Comparison of ENCODE assay signal across 17 cellular contexts in genomic region chr13:64480206-64480605, GRCh38.
DNase-seq lines count a peak whose midpoint lies in the region; ATAC-seq, FAIRE-seq and TF ChIP-seq lines count a peak whose summit lies in the region.
"Had no signal": no experiment of that assay in that cellular context is flagged by ENCODE, and none has a peak within 500 bp of the region (broad histone marks: within the 10 kb centered on the region; RNA-seq: fewer than 3 reads in every experiment).

No MANE protein-coding gene starts in this region.

- H3K9me2 ChIP-seq in Loucy (replicated peaks; ENCODE audit: low read depth, low read length) (no peaks in the 10 kb centered on the region), neural cell (ENCODE audit: insufficient read depth, low read length) (no peaks in the 10 kb centered on the region)

- intact Hi-C loops in kidney (cut with DNase I) = no loop called here

- H3K9ac ChIP-seq in Loucy (ENCODE audit: low read depth, low read length, poor library complexity, severe bottlenecking) (no peak overlapping the region), neural cell (ENCODE audit: low read length) (no peak overlapping the region), kidney (ENCODE audit: low read length in 2 of 2) (no peak overlapping the region)
- H3K9ac ChIP-seq: GM23248 had no signal

- H3K36me3 ChIP-seq in Loucy (ENCODE audit: insufficient read depth, low read length) = no peaks in the 10 kb centered on the region
- no peaks in the 10 kb centered on the region for H3K36me3 ChIP-seq in neural cell (ENCODE audit: insufficient read depth, low read length)
- H3K36me3 ChIP-seq in kidney (ENCODE audit: control insufficient read depth in 1 of 2, insufficient read depth in 2 of 2, low read length in 2 of 2) = no peaks in the 10 kb centered on the region

- H3K27ac ChIP-seq in neural cell (ENCODE audit: low read length) (peak overlapping the region; percentile 10), kidney (ENCODE audit: low read depth in 2 of 2, low read length in 2 of 2) (no peak overlapping the region)
- H3K27ac ChIP-seq: GM23248 had no signal

- H3F3A ChIP-seq in Loucy (ENCODE audit: low read depth) = no peaks in the 10 kb centered on the region
- H3F3A ChIP-seq in neural cell (ENCODE audit: insufficient read depth, low read length, poor library complexity, severe bottlenecking) = no peaks in the 10 kb centered on the region

- H3K4me3 ChIP-seq in Loucy (ENCODE audit: low read length, poor library complexity, severe bottlenecking) = no peak overlapping the region
- no peak overlapping the region for H3K4me3 ChIP-seq in neural cell (ENCODE audit: low read length)
- H3K4me3 ChIP-seq in kidney (ENCODE audit: low read length in 2 of 2) = no peak overlapping the region
- H3K4me3 ChIP-seq: GM23248 had no signal

- ATAC-seq in SK-N-SH treated with all-trans-retinoic acid at 6 μM for 48 hours = no peak; the same call in 2 of the 3 replicates
- ATAC-seq in HG02973 (IDR thresholded peaks at IDR 0.05; ENCODE audit: unreplicated experiment) = no peak

- TF ChIP-seq CTCF in Loucy (conservative IDR thresholded peaks at IDR 0.05; ENCODE audit: low read length) (no peak), neural cell (IDR thresholded peaks at IDR 0.05; ENCODE audit: poor library complexity, severe bottlenecking) (no peak), kidney (IDR thresholded peaks at IDR 0.05; ENCODE audit: borderline replicate concordance, extremely low read depth, insufficient read depth) (no peak)

- H2AFZ ChIP-seq in Loucy (ENCODE audit: low read length) (peak overlapping the region; percentile 57), neural cell (ENCODE audit: low read depth, low read length) (no peak overlapping the region)
- H2AFZ ChIP-seq: GM23248 had no signal

- H3K4me2 ChIP-seq in Loucy (ENCODE audit: low read depth, low read length, poor library complexity, severe bottlenecking) = no peak overlapping the region
- no peak overlapping the region for H3K4me2 ChIP-seq in neural cell (ENCODE audit: low read length)

- H3K9me3 ChIP-seq in Loucy (ENCODE audit: insufficient read depth, low read depth, low read length) (no peaks in the 10 kb centered on the region), neural cell (ENCODE audit: low read length) (no peaks in the 10 kb centered on the region), kidney (ENCODE audit: control insufficient read depth in 1 of 2, low read length in 2 of 2) (no peaks in the 10 kb centered on the region)

- H3K27me3 ChIP-seq in Loucy (ENCODE audit: insufficient read depth, low read length, poor library complexity, severe bottlenecking) = no peaks in the 10 kb centered on the region
- H3K27me3 ChIP-seq in neural cell (ENCODE audit: insufficient read depth, low read depth, low read length) = no peaks in the 10 kb centered on the region

- peak; percentile 7 for DNase-seq in DMS114 treated with DMSO at 0.1 percent for 48 hours (lab: John Stamatoyannopoulos, UW; ENCODE audit: unreplicated experiment)
- no peak for DNase-seq in kidney
- DNase-seq in dermis blood vessel endothelial cell = no peak
- no peak for DNase-seq in AG08395 (ENCODE audit: low spot score)
- DNase-seq: 8988T; C1 segment of cervical spinal cord; CD4-positive, alpha-beta T cell; DMS53; GF-D8; GM23248; H7; KG1 had no signal

- H4K20me1 ChIP-seq in Loucy (ENCODE audit: insufficient read depth, low read length, poor library complexity, severe bottlenecking) (no peaks in the 10 kb centered on the region), neural cell (ENCODE audit: insufficient read depth) (no peaks in the 10 kb centered on the region)

- H3K4me1 ChIP-seq in Loucy (ENCODE audit: insufficient read depth, low read length, poor library complexity, severe bottlenecking) (no peaks in the 10 kb centered on the region), kidney (ENCODE audit: control insufficient read depth in 1 of 2, insufficient read depth in 1 of 2, low read depth in 1 of 2, low read length in 2 of 2) (no peaks in the 10 kb centered on the region)

- peak; percentile 89 for TF ChIP-seq EP300 in neural cell (conservative IDR thresholded peaks at IDR 0.05; ENCODE audit: poor library complexity, severe bottlenecking)

- FAIRE-seq in kidney (lab: Jason Lieb, UNC) = no peak
- FAIRE-seq: D721Med had no signal

- no peak for TF ChIP-seq RAD21 in neural cell (conservative IDR thresholded peaks at IDR 0.05)

- no peaks in the 10 kb centered on the region for H3K79me2 ChIP-seq in Loucy (ENCODE audit: insufficient read depth, low read length)
- H3K79me2 ChIP-seq in neural cell (replicated peaks; ENCODE audit: insufficient read depth, low read length) = no peaks in the 10 kb centered on the region

TF ChIP-seq in SK-N-SH treated with all-trans-retinoic acid at 6 μM for 48 hours, 23 proteins besides CTCF, POLR2A, EP300 and RAD21:
- TF ChIP-seq SNAI2 (CRISPR knock-in tag; IDR thresholded peaks at IDR 0.05) (peak; percentile 24; the same call in 1 of the 2 replicates), POU6F1 (CRISPR knock-in tag; IDR thresholded peaks at IDR 0.05; ENCODE audit: borderline replicate concordance, low read depth) (no peak), TOX (CRISPR knock-in tag; IDR thresholded peaks at IDR 0.05; ENCODE audit: borderline replicate concordance) (no peak), ZFP3 (CRISPR knock-in tag; IDR thresholded peaks at IDR 0.05) (no peak), CSRNP3 (CRISPR knock-in tag; IDR thresholded peaks at IDR 0.05) (no peak), ARNTL (CRISPR knock-in tag; IDR thresholded peaks at IDR 0.05; ENCODE audit: borderline replicate concordance, low read depth) (no peak)
TF ChIP-seq in SK-N-SH treated with all-trans-retinoic acid at 6 μM for 48 hours: peak in this region for 1.

TF ChIP-seq in neural cell, 6 proteins besides CTCF, POLR2A, EP300 and RAD21:
- TF ChIP-seq MXI1 (conservative IDR thresholded peaks at IDR 0.05; ENCODE audit: poor library complexity, severe bottlenecking) (no peak), REST (IDR thresholded peaks at IDR 0.05; ENCODE audit: borderline replicate concordance) (peak; percentile 62), SMC3 (conservative IDR thresholded peaks at IDR 0.05; ENCODE audit: poor library complexity) (no peak), POLR2AphosphoS5 (IDR thresholded peaks at IDR 0.05) (peak; percentile 44), TAF1 (IDR thresholded peaks at IDR 0.05; ENCODE audit: low read depth) (no peak)
